Comparison of ENCODE assay signal across 23 cellular contexts in genomic region chr16:1740234-1740633, GRCh38. TPM values are rescaled to one million over a fixed set of nuclear protein-coding genes. Genes with fewer than 3 reads are reported as not detected.
A peak's percentile ranks its signal among the peaks of the same experiment; 100 is the strongest.
DNase-seq lines count a peak whose midpoint lies in the region; ATAC-seq, FAIRE-seq and TF ChIP-seq lines count a peak whose summit lies in the region.
"Had no signal": no experiment of that assay in that cellular context is flagged by ENCODE, and none has a peak within 500 bp of the region (broad histone marks: within the 10 kb centered on the region; RNA-seq: fewer than 3 reads in every experiment).

No MANE protein-coding gene starts in this region.

- H3K4ac ChIP-seq in H1 (replicated peaks; ENCODE audit: insufficient read length, low read depth, low read length): peak overlapping the region; percentile 38

- no peak overlapping the region for H2BK120ac ChIP-seq in H1 (replicated peaks; ENCODE audit: low read depth, low read length)

- no peak overlapping the region for H4K91ac ChIP-seq in H1 (replicated peaks; ENCODE audit: insufficient read length, low read length)

- TF ChIP-seq RAD21 in H1 (IDR thresholded peaks at IDR 0.05 in 1 of 2, conservative IDR thresholded peaks at IDR 0.05 in 1 of 2; ENCODE audit: low read depth in 2 of 2, low read length in 2 of 2): no peak

- no peaks in the 10 kb centered on the region for H3K4me1 ChIP-seq in H1 (replicated peaks in 1 of 4; ENCODE audit: control insufficient read depth in 3 of 4, insufficient read depth in 4 of 4, low read length in 3 of 4)
- peaks cover 4% of the 10 kb centered on the region for H3K4me1 ChIP-seq in osteoblast (ENCODE audit: insufficient read depth, low read length)
- peaks cover 0 to 6% (median 0%) of the 10 kb centered on the region in 3 donors for H3K4me1 ChIP-seq in esophagus squamous epithelium
- no peaks in the 10 kb centered on the region for H3K4me1 ChIP-seq in ovary (ENCODE audit: insufficient read depth)
- H3K4me1 ChIP-seq: BE2C, HAP-1 had no signal

- H3K27me3 ChIP-seq in H7 (ENCODE audit: control insufficient read depth, insufficient read depth, low read length) (no peaks in the 10 kb centered on the region), H1 (replicated peaks in 1 of 4; ENCODE audit: control insufficient read depth in 3 of 4, extremely low read depth in 1 of 4, insufficient read depth in 3 of 4, low read length in 3 of 4) (no peaks in the 10 kb centered on the region), osteoblast (ENCODE audit: insufficient read depth, low read length) (no peaks in the 10 kb centered on the region), esophagus squamous epithelium (no peaks in the 10 kb centered on the region), ovary (no peaks in the 10 kb centered on the region)
- H3K27me3 ChIP-seq: BE2C; BLaER1 treated with 17β-estradiol and CSF1 and Interleukin-3, amounts not matched to agents 10 nM and 100 nM had no signal

- H3K79me1 ChIP-seq in H1 (ENCODE audit: low read depth, low read length): 0 out of 2 replicates have a peak, but pooled peaks cover 5% of the 10 kb centered on the region

- H2AFZ ChIP-seq in H1 (ENCODE audit: low read length) (no peak overlapping the region), osteoblast (ENCODE audit: low read length) (no peak overlapping the region)
- H2AFZ ChIP-seq: GM23248 had no signal

- FAIRE-seq in HTR-8/SVneo (lab: Jason Lieb, UNC) (peak; percentile 60), H1 (lab: Jason Lieb, UNC) (no peak)
- FAIRE-seq: A549, D721Med, GM12892 had no signal

- H2AK5ac ChIP-seq in H1 (ENCODE audit: low read depth, low read length): peak overlapping the region; percentile 54; the same call in 1 of the 2 replicates

- H3K56ac ChIP-seq in H1 (replicated peaks; ENCODE audit: insufficient read length, low read depth, low read length): no peak overlapping the region

- H3K4me2 ChIP-seq in H1 (ENCODE audit: insufficient read depth in 1 of 2, low read depth in 2 of 2, low read length in 2 of 2) (no peak overlapping the region), osteoblast (ENCODE audit: insufficient read depth, low read length) (no peak overlapping the region)
- H3K4me2 ChIP-seq: A549; BLaER1 treated with 17β-estradiol and CSF1 and Interleukin-3, amounts not matched to agents 10 nM and 100 nM had no signal

- H3K27ac ChIP-seq in H1 (ENCODE audit: low read depth, low read length) (no peak overlapping the region), osteoblast (ENCODE audit: low read depth, low read length) (no peak overlapping the region), esophagus squamous epithelium (no peak overlapping the region), ovary (no peak overlapping the region)
- H3K27ac ChIP-seq: A549; BLaER1 treated with 17β-estradiol and CSF1 and Interleukin-3, amounts not matched to agents 10 nM and 100 nM; GM23248 had no signal

- no peak overlapping the region for H2BK15ac ChIP-seq in H1 (ENCODE audit: low read length)

- WGBS in H1 (ENCODE audit: extremely low coverage in 1 of 2, insufficient coverage in 1 of 2, insufficient read length in 1 of 2, insufficient replicate concordance in 2 of 2, low coverage in 1 of 2, low lambda C conversion rate in 2 of 2, missing lambda C conversion rate in 1 of 2), 2 experiments: 92% methylated on average over 33 of the region's 33 CpGs; no CpG with 5 or more reads in 1 of the 2 experiments
- WGBS in esophagus squamous epithelium, 2 donors: 95 to 98% methylated on average over 31 to 33 of the region's 33 CpGs
- WGBS in ovary, 3 donors: 95 to 97% (median 95%) methylated on average over 33 of the region's 33 CpGs

- no peak overlapping the region for H2BK20ac ChIP-seq in H1 (ENCODE audit: low read length)

- H3K79me2 ChIP-seq in H1 (ENCODE audit: control insufficient read depth in 1 of 2, insufficient read depth in 2 of 2, low read length in 2 of 2) (no peaks in the 10 kb centered on the region), osteoblast (ENCODE audit: insufficient read depth, low read length) (peaks cover 39% of the 10 kb centered on the region)

- no peak for TF ChIP-seq POLR2A in H1 (IDR thresholded peaks at IDR 0.05; ENCODE audit: control extremely low read depth in 1 of 2, low read depth in 2 of 2, low read length in 2 of 2)
- TF ChIP-seq POLR2A in esophagus squamous epithelium (IDR thresholded peaks at IDR 0.05): no peak
- no peak for TF ChIP-seq POLR2A in ovary (IDR thresholded peaks at IDR 0.05)

- H3K36me3 ChIP-seq in H7 (replicated peaks; ENCODE audit: control insufficient read depth, insufficient read depth, low read length) (no peaks in the 10 kb centered on the region; the same call in none of the 2 replicates), H1 (ENCODE audit: control insufficient read depth in 2 of 4, insufficient read depth in 4 of 4, low read length in 3 of 4) (peaks cover 0 to 5% (median under 1%) of the 10 kb centered on the region in 4 experiments; a peak in 3 of 8 replicates), osteoblast (ENCODE audit: insufficient read depth, low read length) (peaks cover 27% of the 10 kb centered on the region), esophagus squamous epithelium (peaks cover 15 to 49% (median 17%) of the 10 kb centered on the region in 3 donors), ovary (no peaks in the 10 kb centered on the region)

- H4K8ac ChIP-seq in H1 (ENCODE audit: extremely low read depth, insufficient read depth, low read length): peak overlapping the region; percentile 65

- no peaks in the 10 kb centered on the region for H3K23me2 ChIP-seq in H1 (ENCODE audit: low read depth, low read length)

- no peak overlapping the region for H3K23ac ChIP-seq in H1 (ENCODE audit: insufficient read length)

- TF ChIP-seq CTCF in H1 (IDR thresholded peaks at IDR 0.05; ENCODE audit: control extremely low read depth in 1 of 3, insufficient read depth in 1 of 3, low read depth in 1 of 3, low read length in 3 of 3) (no peak), osteoblast (IDR thresholded peaks at IDR 0.05; ENCODE audit: extremely low read depth, low read depth, low read length) (no peak), esophagus squamous epithelium (IDR thresholded peaks at IDR 0.05) (no peak), ovary (IDR thresholded peaks at IDR 0.05) (no peak)

- H3K9ac ChIP-seq in H1 (replicated peaks in 1 of 4; ENCODE audit: extremely low read depth in 1 of 4, low read depth in 3 of 4, low read length in 3 of 4): no peak overlapping the region
- H3K9ac ChIP-seq: BLaER1 treated with 17β-estradiol and CSF1 and Interleukin-3, amounts not matched to agents 10 nM and 100 nM; GM23248 had no signal

- H3K4me3 ChIP-seq in H7 (ENCODE audit: insufficient read depth, low read depth, low read length) (no peak overlapping the region), H1 (ENCODE audit: extremely low read depth in 1 of 4, insufficient read depth in 2 of 4, low read depth in 3 of 4, low read length in 4 of 4) (no peak overlapping the region), osteoblast (ENCODE audit: insufficient read depth, low read length) (no peak overlapping the region), esophagus squamous epithelium (no peak overlapping the region), ovary (no peak overlapping the region)
- H3K4me3 ChIP-seq: A549; BLaER1 treated with 17β-estradiol and CSF1 and Interleukin-3, amounts not matched to agents 10 nM and 100 nM; GM23248; HAP-1 had no signal

- intact Hi-C loops in esophagus squamous epithelium (cut with DNase I) (no loop called here), sciatic nerve (cut with DNase I) (no loop called here), ovary (cut with DNase I) (no loop called here)

- POLR2A ChIA-PET in H1 (lab: Charles Lee; ENCODE audit: partially characterized antibody): interaction anchor here (0.9 to 2.0 kb wide), 3 partner anchors 11 to 30 kb away, joined by 6 to 8 read pairs (median 7); partner anchors contain the start of gene NME3

- peaks cover 0 to 6% of the 10 kb centered on the region in 2 experiments for H4K20me1 ChIP-seq in H1 (replicated peaks in 1 of 2; ENCODE audit: control insufficient read depth in 1 of 2, insufficient read depth in 2 of 2, low read length in 2 of 2)
- H4K20me1 ChIP-seq in osteoblast (ENCODE audit: insufficient read depth, low read length): peaks cover 31% of the 10 kb centered on the region

- H3K14ac ChIP-seq in H1 (ENCODE audit: insufficient read length): no peak overlapping the region

- peak overlapping the region; percentile 0; the same call in 1 of the 2 replicates for H2BK5ac ChIP-seq in H1 (ENCODE audit: low read depth, low read length)

- no peak for ATAC-seq in sciatic nerve
- ATAC-seq: A549 had no signal

- no peak overlapping the region for H3K18ac ChIP-seq in H1 (ENCODE audit: extremely low read depth, low read length)

- H3K9me3 ChIP-seq in H1 (ENCODE audit: insufficient read depth in 2 of 2, low read depth in 1 of 2, low read length in 1 of 2): peaks cover 46 to 52% of the 10 kb centered on the region in 2 experiments
- H3K9me3 ChIP-seq in osteoblast (ENCODE audit: low read depth, low read length): no peaks in the 10 kb centered on the region
- no peaks in the 10 kb centered on the region for H3K9me3 ChIP-seq in esophagus squamous epithelium
- no peaks in the 10 kb centered on the region for H3K9me3 ChIP-seq in ovary
- H3K9me3 ChIP-seq: BE2C, HAP-1 had no signal

- CTCF ChIA-PET in H1 (lab: Charles Lee; ENCODE audit: partially characterized antibody): no interaction called here

- 0 out of 2 replicates have a peak overlapping the region, but pooled peaks have one; percentile 60 for H2BK12ac ChIP-seq in H1 (ENCODE audit: low read depth, low read length)

- DNase-seq in H7 (peak; percentile 38), HTR-8/SVneo (ENCODE audit: insufficient read length, low spot score) (no peak), H1 (ENCODE audit: low read depth in 1 of 2, low spot score in 2 of 2) (no peak), osteoblast (ENCODE audit: insufficient read length, low spot score, missing footprints) (peak; percentile 67), foreskin melanocyte (no peak), esophagus squamous epithelium (lab: John Stamatoyannopoulos, UW) (no peak), sciatic nerve (ENCODE audit: low spot score) (no peak), ovary (no peak)
- DNase-seq: 8988T; ACHN; AML-193; BE2C; CD4-positive, alpha-beta T cell; CD8-positive, alpha-beta memory T cell; DMS53; DMS79 treated with DMSO at 0.1 percent for 48 hours; GF-D8; GM23248 had no signal

- TF ChIP-seq EP300 in H1 (IDR thresholded peaks at IDR 0.05; ENCODE audit: borderline replicate concordance in 1 of 2, low read depth in 2 of 2, low read length in 2 of 2) (no peak), ovary (IDR thresholded peaks at IDR 0.05) (no peak)

- no peak overlapping the region for H4K5ac ChIP-seq in H1 (ENCODE audit: insufficient read length, low read depth, low read length)

RNA-seq across cellular contexts. Expression of gene NME3, which starts 31.1 kb away (rescaled TPM):
- total RNA-seq in H7 (2014; rRNA removed; shearing (Covaris generic)): 147 and 179 TPM in 2 replicates
- total RNA-seq in H1 (2021; fragmentation: NEBNext Ultra II Directional; extraction: Animal tissue kit (Norgen Biotek cat#: 25700)): 70.9 and 72.5 TPM in 2 replicates
- polyA plus RNA-seq in H1 (2011; rRNA removed) (163 and 214 TPM in 2 replicates), ovary (100 to 1,000 TPM in 1 of 2 donors, not detected in 1; 128 TPM)
- polyA plus RNA-seq in H1 (2011; cell fraction: cytosol; rRNA removed): 121 TPM
- polyA plus RNA-seq in H1 (2011; cell fraction: nucleus; rRNA removed): 208 TPM
- polyA plus RNA-seq in H1 (2012, experiment 1 of 2): 38.1 to 86.9 TPM (median 80.9 TPM) in 4 replicates
- 93.0 TPM for polyA plus RNA-seq in H1 (2012, experiment 2 of 2)
- 73.8 TPM for polyA plus RNA-seq in H1 (2013, experiment 1 of 2)
- polyA plus RNA-seq in H1 (2013, experiment 2 of 2): 79.6 TPM
- 4.7 and 7.5 TPM in 2 replicates for polyA minus RNA-seq in H1 (2011; rRNA and poly(A)+ RNA removed)
- polyA minus RNA-seq in H1 (2011; cell fraction: cytosol; rRNA and poly(A)+ RNA removed): 31.9 TPM
- polyA minus RNA-seq in H1 (2011; cell fraction: nucleus; rRNA and poly(A)+ RNA removed): 46.7 TPM
- total RNA-seq in osteoblast (49.2 and 55.4 TPM in 2 replicates), esophagus squamous epithelium (10 to 100 TPM; 30.2 to 57.1 (median 53.6) TPM), sciatic nerve (50.1 TPM), ovary (100 to 1,000 TPM in 1 of 7 donors, 10 to 100 TPM in 6; 68.6 to 129 (median 86.8) TPM)

RNA-seq across cellular contexts. Expression of gene EME2, which starts 32.4 kb away (rescaled TPM):
- total RNA-seq in H7 (2014; rRNA removed; shearing (Covaris generic)): 12.7 and 15.3 TPM in 2 replicates
- total RNA-seq in H1 (2021; fragmentation: NEBNext Ultra II Directional; extraction: Animal tissue kit (Norgen Biotek cat#: 25700)): 19.3 and 19.7 TPM in 2 replicates
- 13.1 and 17.0 TPM in 2 replicates for polyA plus RNA-seq in H1 (2011; rRNA removed)
- 17.4 TPM for polyA plus RNA-seq in H1 (2011; cell fraction: cytosol; rRNA removed)
- polyA plus RNA-seq in H1 (2011; cell fraction: nucleus; rRNA removed): 144 TPM
- polyA plus RNA-seq in H1 (2012, experiment 1 of 2): 15.4 to 20.9 TPM (median 18.8 TPM) in 4 replicates
- polyA plus RNA-seq in H1 (2012, experiment 2 of 2): 10.1 TPM
- 6.1 TPM for polyA plus RNA-seq in H1 (2013, experiment 1 of 2)
- polyA plus RNA-seq in H1 (2013, experiment 2 of 2): 4.8 TPM
- 4.4 and 4.6 TPM in 2 replicates for polyA minus RNA-seq in H1 (2011; rRNA and poly(A)+ RNA removed)
- 8.2 TPM for polyA minus RNA-seq in H1 (2011; cell fraction: cytosol; rRNA and poly(A)+ RNA removed)
- polyA minus RNA-seq in H1 (2011; cell fraction: nucleus; rRNA and poly(A)+ RNA removed): 33.1 TPM
- total RNA-seq in osteoblast: 10.0 and 16.3 TPM in 2 replicates
- total RNA-seq in esophagus squamous epithelium: 10 to 100 TPM in 2 of 4 donors, 1 to 10 TPM in 2; 8.8 to 14.4 (median 10.1) TPM
- total RNA-seq in sciatic nerve: 15.3 TPM
- total RNA-seq in ovary: 10 to 100 TPM in 6 of 7 donors, 1 to 10 TPM in 1; 6.2 to 19.2 (median 16.1) TPM
- 1 to 10 TPM in 1 of 2 donors, under 1 TPM in 1; 0.83 to 4.6 TPM for polyA plus RNA-seq in ovary

RNA-seq across cellular contexts. Expression of gene MRPS34, which starts 32.7 kb away (rescaled TPM):
- total RNA-seq in H7 (2014; rRNA removed; shearing (Covaris generic)): 304 and 324 TPM in 2 replicates
- total RNA-seq in H1 (2021; fragmentation: NEBNext Ultra II Directional; extraction: Animal tissue kit (Norgen Biotek cat#: 25700)): 252 and 267 TPM in 2 replicates
- 168 and 250 TPM in 2 replicates for polyA plus RNA-seq in H1 (2011; rRNA removed)
- polyA plus RNA-seq in H1 (2011; cell fraction: cytosol; rRNA removed): 256 TPM
- 198 TPM for polyA plus RNA-seq in H1 (2011; cell fraction: nucleus; rRNA removed)
- 193 to 245 TPM (median 224 TPM) in 4 replicates for polyA plus RNA-seq in H1 (2012, experiment 1 of 2)
- polyA plus RNA-seq in H1 (2012, experiment 2 of 2): 253 TPM
- 216 TPM for polyA plus RNA-seq in H1 (2013, experiment 1 of 2)
- 235 TPM for polyA plus RNA-seq in H1 (2013, experiment 2 of 2)
- polyA minus RNA-seq in H1 (2011; rRNA and poly(A)+ RNA removed): 35.3 and 37.0 TPM in 2 replicates
- 103 TPM for polyA minus RNA-seq in H1 (2011; cell fraction: cytosol; rRNA and poly(A)+ RNA removed)
- polyA minus RNA-seq in H1 (2011; cell fraction: nucleus; rRNA and poly(A)+ RNA removed): 46.1 TPM
- total RNA-seq in osteoblast: 40.5 and 47.1 TPM in 2 replicates
- 100 to 1,000 TPM in 3 of 4 donors, 10 to 100 TPM in 1; 89.5 to 158 (median 114) TPM for total RNA-seq in esophagus squamous epithelium
- total RNA-seq in sciatic nerve: 42.7 TPM
- 10 to 100 TPM; 47.5 to 79.4 (median 53.6) TPM for total RNA-seq in ovary
- 10 to 100 TPM; 31.8 to 61.4 TPM for polyA plus RNA-seq in ovary

RNA-seq across cellular contexts. Expression of gene MAPK8IP3, which starts 34.2 kb away (rescaled TPM):
- 35.2 and 44.9 TPM in 2 replicates for total RNA-seq in H7 (2014; rRNA removed; shearing (Covaris generic))
- total RNA-seq in H1 (2021; fragmentation: NEBNext Ultra II Directional; extraction: Animal tissue kit (Norgen Biotek cat#: 25700)): 41.4 and 43.4 TPM in 2 replicates
- polyA plus RNA-seq in H1 (2011; rRNA removed): 16.9 and 27.9 TPM in 2 replicates
- polyA plus RNA-seq in H1 (2011; cell fraction: cytosol; rRNA removed): 32.3 TPM
- polyA plus RNA-seq in H1 (2011; cell fraction: nucleus; rRNA removed): 174 TPM
- polyA plus RNA-seq in H1 (2012, experiment 1 of 2): 31.6 to 50.2 TPM (median 47.8 TPM) in 4 replicates
- 19.0 TPM for polyA plus RNA-seq in H1 (2012, experiment 2 of 2)
- polyA plus RNA-seq in H1 (2013, experiment 1 of 2): 28.5 TPM
- 25.8 TPM for polyA plus RNA-seq in H1 (2013, experiment 2 of 2)
- polyA minus RNA-seq in H1 (2011; rRNA and poly(A)+ RNA removed): 20.9 and 23.0 TPM in 2 replicates
- 32.1 TPM for polyA minus RNA-seq in H1 (2011; cell fraction: cytosol; rRNA and poly(A)+ RNA removed)
- 67.2 TPM for polyA minus RNA-seq in H1 (2011; cell fraction: nucleus; rRNA and poly(A)+ RNA removed)
- total RNA-seq in osteoblast: 64.1 and 71.0 TPM in 2 replicates
- 10 to 100 TPM in 3 of 4 donors, 1 to 10 TPM in 1; 8.6 to 37.6 (median 24.7) TPM for total RNA-seq in esophagus squamous epithelium
- total RNA-seq in sciatic nerve: 93.3 TPM
- 100 to 1,000 TPM in 1 of 7 donors, 10 to 100 TPM in 6; 50.3 to 117 (median 75.5) TPM for total RNA-seq in ovary
- polyA plus RNA-seq in ovary: 10 to 100 TPM in 1 of 2 donors, 1 to 10 TPM in 1; 7.0 to 60.8 TPM

RNA-seq across cellular contexts. Expression of gene SPSB3, which starts 42.1 kb away (rescaled TPM):
- total RNA-seq in H7 (2014; rRNA removed; shearing (Covaris generic)): 43.3 and 60.4 TPM in 2 replicates
- 22.5 and 25.3 TPM in 2 replicates for total RNA-seq in H1 (2021; fragmentation: NEBNext Ultra II Directional; extraction: Animal tissue kit (Norgen Biotek cat#: 25700))
- polyA plus RNA-seq in H1 (2011; rRNA removed): 37.8 and 60.1 TPM in 2 replicates
- 45.6 TPM for polyA plus RNA-seq in H1 (2011; cell fraction: cytosol; rRNA removed)
- polyA plus RNA-seq in H1 (2011; cell fraction: nucleus; rRNA removed): 113 TPM
- 24.3 to 39.4 TPM (median 30.0 TPM) in 4 replicates for polyA plus RNA-seq in H1 (2012, experiment 1 of 2)
- polyA plus RNA-seq in H1 (2012, experiment 2 of 2): 20.6 TPM
- 19.3 TPM for polyA plus RNA-seq in H1 (2013, experiment 1 of 2)
- 16.6 TPM for polyA plus RNA-seq in H1 (2013, experiment 2 of 2)
- 9.8 and 10.4 TPM in 2 replicates for polyA minus RNA-seq in H1 (2011; rRNA and poly(A)+ RNA removed)
- 12.6 TPM for polyA minus RNA-seq in H1 (2011; cell fraction: cytosol; rRNA and poly(A)+ RNA removed)
- 24.4 TPM for polyA minus RNA-seq in H1 (2011; cell fraction: nucleus; rRNA and poly(A)+ RNA removed)
- 33.6 and 42.3 TPM in 2 replicates for total RNA-seq in osteoblast
- 10 to 100 TPM; 27.8 to 84.5 (median 45.1) TPM for total RNA-seq in esophagus squamous epithelium
- total RNA-seq in sciatic nerve: 35.3 TPM
- total RNA-seq in ovary: 10 to 100 TPM; 34.9 to 98.5 (median 57.6) TPM
- 100 to 1,000 TPM in 1 of 2 donors, 1 to 10 TPM in 1; 2.4 to 138 TPM for polyA plus RNA-seq in ovary

Comparison
In these comparisons a context has a peak if more than half of its experiments do, and no peak if none do; other contexts are left out.
1. DNase-seq: peak in H7 (single experiment) and osteoblast (single experiment); none in HTR-8/SVneo (single experiment), H1 (0 of 2), foreskin melanocyte (single experiment), esophagus squamous epithelium (single experiment), sciatic nerve (single experiment) and ovary (0 of 5).